Comparison of ENCODE assay signal across 8 cellular contexts in the genomic region with DNA sequence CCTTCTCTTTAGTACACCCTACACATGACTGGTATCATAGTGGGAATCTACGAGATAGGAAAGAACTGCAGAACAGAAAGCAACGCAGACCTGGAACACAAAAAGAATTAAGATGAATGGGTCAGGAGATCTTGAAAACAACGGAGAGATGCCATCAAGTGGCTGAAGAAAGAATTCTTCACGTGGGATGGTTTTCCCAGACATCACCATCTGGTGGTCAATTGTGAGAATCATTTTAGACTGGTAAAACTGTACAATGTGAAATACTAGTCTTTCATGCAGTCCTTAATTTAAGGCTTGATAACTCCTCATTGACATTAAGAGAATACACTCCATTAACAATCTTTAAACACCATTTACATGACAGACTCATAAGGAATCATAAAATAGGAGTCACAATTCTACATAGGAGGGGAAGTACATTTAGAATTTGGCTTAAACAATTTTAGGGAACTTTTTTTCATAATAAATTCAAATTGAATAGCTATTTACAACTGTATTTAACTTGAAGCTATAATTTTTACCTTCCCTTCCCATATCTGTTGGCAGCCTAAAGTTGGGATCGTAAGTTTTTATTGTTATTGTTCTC.
DNase-seq lines count a peak whose midpoint lies in the region; ATAC-seq and TF ChIP-seq lines count a peak whose summit lies in the region.

No MANE protein-coding gene starts in this region.

- H2AFZ ChIP-seq in neural progenitor cell (replicated peaks), result peak overlapping the region; percentile 28

- H3K9ac ChIP-seq in neural progenitor cell, result no peak overlapping the region

- H3F3A ChIP-seq in neural progenitor cell (ENCODE audit: low read depth), result peaks cover 24% of the 10 kb centered on the region

- H3K9me3 Mint-ChIP-seq in neural progenitor cell, result peaks cover 7% of the 10 kb centered on the region

- ATAC-seq in GM21423 (IDR thresholded peaks at IDR 0.05; ENCODE audit: unreplicated experiment) (peak; percentile 74), HG02763 (IDR thresholded peaks at IDR 0.05; ENCODE audit: unreplicated experiment) (no peak)

- no peaks in the 10 kb centered on the region for H4K20me1 ChIP-seq in neural progenitor cell (ENCODE audit: low read depth)

- H3K9me3 ChIP-seq in esophagus squamous epithelium (no peaks in the 10 kb centered on the region), neural progenitor cell (ENCODE audit: low read depth) (no peaks in the 10 kb centered on the region)

- no peak overlapping the region for H3K27ac ChIP-seq in esophagus squamous epithelium
- H3K27ac ChIP-seq in neural progenitor cell, result no peak overlapping the region

- no peaks in the 10 kb centered on the region for H3K36me3 ChIP-seq in esophagus squamous epithelium
- no peaks in the 10 kb centered on the region for H3K36me3 ChIP-seq in neural progenitor cell

- peaks cover 0 to 11% (median 0%) of the 10 kb centered on the region in 4 donors for H3K27me3 ChIP-seq in esophagus squamous epithelium
- no peaks in the 10 kb centered on the region for H3K27me3 ChIP-seq in neural progenitor cell

- H3K4me2 ChIP-seq in neural progenitor cell, result peak overlapping the region; percentile 27

- no peak overlapping the region for H3K4me3 Mint-ChIP-seq in neural progenitor cell

- H3K79me2 ChIP-seq in neural progenitor cell (ENCODE audit: low read depth), result no peaks in the 10 kb centered on the region

- H3K4me3 ChIP-seq in esophagus squamous epithelium (no peak overlapping the region), neural progenitor cell (no peak overlapping the region)

- intact Hi-C loops in esophagus squamous epithelium (cut with DNase I), result no loop called here

- H3K4me1 Mint-ChIP-seq in neural progenitor cell, result peaks cover 46% of the 10 kb centered on the region

- DNase-seq in EL, result peak; percentile 66
- DNase-seq in HuH-7.5 (ENCODE audit: low spot score), result peak; percentile 36
- DNase-seq in SIG-M5 treated with dmso at 0.1 percent for 504 hours (lab: John Stamatoyannopoulos, UW; ENCODE audit: unreplicated experiment), result peak; percentile 64
- DNase-seq in esophagus squamous epithelium (lab: John Stamatoyannopoulos, UW), result no peak
- peak; percentile 82 for DNase-seq in neural progenitor cell (ENCODE audit: low spot score)
- DNase-seq in activated gamma-delta T cell treated with Interleukin-2 at 50 U/mL for 16 hours, result no peak

- H3K27ac Mint-ChIP-seq in neural progenitor cell, result peak overlapping the region; percentile 80

- TF ChIP-seq POLR2A in esophagus squamous epithelium (IDR thresholded peaks at IDR 0.05), result no peak

- H3K36me3 Mint-ChIP-seq in neural progenitor cell, result no peaks in the 10 kb centered on the region

- peaks cover 2% of the 10 kb centered on the region for H3K27me3 Mint-ChIP-seq in neural progenitor cell (ENCODE audit: insufficient read depth, low read depth)

- TF ChIP-seq CTCF in esophagus squamous epithelium (IDR thresholded peaks at IDR 0.05) (peak in 5 of 6 experiments; percentile 38 to 64 (median 49)), neural progenitor cell (IDR thresholded peaks at IDR 0.05) (peak; percentile 93)

- H3K4me1 ChIP-seq in esophagus squamous epithelium (no peaks in the 10 kb centered on the region), neural progenitor cell (peaks cover 52% of the 10 kb centered on the region)

- 13 to 16% methylated on average over 5 of the region's 5 CpGs for WGBS in esophagus squamous epithelium, 2 donors

Comparison
In these comparisons a context has a peak if more than half of its experiments do, and no peak if none do; other contexts are left out.
1. DNase-seq: peak in EL (single experiment), HuH-7.5 (single experiment), SIG-M5 treated with dmso at 0.1 percent for 504 hours (single experiment) and neural progenitor cell (single experiment); none in esophagus squamous epithelium (single experiment) and activated gamma-delta T cell treated with Interleukin-2 at 50 U/mL for 16 hours (single experiment).